In the genomic region with DNA sequence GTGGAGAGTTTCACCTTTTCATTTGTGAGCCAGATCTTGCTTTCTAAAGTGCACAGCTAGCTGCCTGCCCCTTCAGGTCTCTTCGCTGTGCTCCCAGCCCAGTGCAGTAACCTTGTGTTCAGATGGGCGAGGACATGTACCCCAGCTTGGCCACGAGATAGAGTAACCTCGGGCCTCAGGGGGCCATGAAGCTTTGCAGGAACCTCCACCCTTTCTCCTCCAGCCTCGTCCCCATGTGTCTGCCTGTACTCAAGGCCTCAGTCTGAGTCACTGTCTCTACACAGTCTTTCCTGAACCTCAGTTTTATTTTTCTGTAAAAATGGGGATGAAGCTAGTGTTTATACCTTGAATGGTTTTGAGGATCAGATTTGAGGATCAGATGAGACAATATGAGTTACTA, we compare ENCODE assay signal across 9 cellular contexts. TPM values are rescaled to one million over a fixed set of nuclear protein-coding genes. Genes with fewer than 3 reads are reported as not detected.
A peak's percentile ranks its signal among the peaks of the same experiment; 100 is the strongest.
DNase-seq lines count a peak whose midpoint lies in the region; ATAC-seq and TF ChIP-seq lines count a peak whose summit lies in the region.
"Had no signal": no experiment of that assay in that cellular context is flagged by ENCODE, and none has a peak within 500 bp of the region (broad histone marks: within the 10 kb centered on the region; RNA-seq: fewer than 3 reads in every experiment).

No MANE protein-coding gene starts in this region.

- no peaks in the 10 kb centered on the region for H3K27me3 ChIP-seq in left ventricle myocardium inferior (ENCODE audit: low read depth)
- H3K27me3 ChIP-seq in fibroblast of lung (ENCODE audit: control insufficient read depth, insufficient read depth, low read length), result no peaks in the 10 kb centered on the region
- no peaks in the 10 kb centered on the region for H3K27me3 ChIP-seq in trophoblast cell (ENCODE audit: insufficient read depth, low read length)

- no peaks in the 10 kb centered on the region for H3K9me3 Mint-ChIP-seq in CD14-positive monocyte

- no peak overlapping the region for H2BK120ac ChIP-seq in trophoblast cell (ENCODE audit: insufficient read depth, low read length, poor library complexity)

- H2AFZ ChIP-seq in fibroblast of lung (ENCODE audit: low read length), result no peak overlapping the region
- no peak overlapping the region for H2AFZ ChIP-seq in trophoblast cell (ENCODE audit: insufficient read depth, low read length, poor library complexity)

- ATAC-seq in left ventricle myocardium superior (no peak), HG02610 (IDR thresholded peaks at IDR 0.05; ENCODE audit: unreplicated experiment) (no peak)

- no peaks in the 10 kb centered on the region for H4K20me1 ChIP-seq in fibroblast of lung (ENCODE audit: control insufficient read depth, extremely low read depth, insufficient read depth, low read length)

- peak overlapping the region; percentile 44 for H3K18ac ChIP-seq in trophoblast cell (ENCODE audit: low read length)

- no peak overlapping the region for H2BK12ac ChIP-seq in trophoblast cell (ENCODE audit: low read length)

- H3K4me1 Mint-ChIP-seq in CD14-positive monocyte, result peaks cover 18% of the 10 kb centered on the region

- H4K8ac ChIP-seq in trophoblast cell (ENCODE audit: low read depth, low read length), result no peak overlapping the region

- peak overlapping the region; percentile 95 for H3K27ac ChIP-seq in left ventricle myocardium inferior (replicated peaks)
- peak overlapping the region; percentile 94 for H3K27ac ChIP-seq in fibroblast of lung (ENCODE audit: insufficient read depth, low read length)
- H3K27ac ChIP-seq in trophoblast cell (ENCODE audit: low read depth, low read length), result no peak overlapping the region

- H3K4ac ChIP-seq in trophoblast cell (ENCODE audit: low read depth, low read length), result no peak overlapping the region

- H3K4me1 ChIP-seq in left ventricle myocardium inferior (peaks cover 92% of the 10 kb centered on the region), fibroblast of lung (ENCODE audit: control insufficient read depth, extremely low read depth, insufficient read depth, low read length) (peaks cover 58% of the 10 kb centered on the region), trophoblast cell (ENCODE audit: control insufficient read depth in 1 of 2, insufficient read depth in 2 of 2, low read length in 2 of 2) (peaks cover 10 to 15% of the 10 kb centered on the region in 2 experiments)

- H3K9ac ChIP-seq in fibroblast of lung (ENCODE audit: insufficient read depth, low read length), result peak overlapping the region; percentile 33
- no peak overlapping the region for H3K9ac ChIP-seq in trophoblast cell (ENCODE audit: low read length)

- no peak overlapping the region for H3K23ac ChIP-seq in trophoblast cell (ENCODE audit: low read length)

- no peak overlapping the region for H3K4me3 Mint-ChIP-seq in CD14-positive monocyte

- H4K12ac ChIP-seq in trophoblast cell (ENCODE audit: low read depth, low read length), result no peak overlapping the region

- H3K9me3 ChIP-seq in left ventricle myocardium inferior (replicated peaks) (no peaks in the 10 kb centered on the region), fibroblast of lung (ENCODE audit: control insufficient read depth, insufficient read depth, low read depth, low read length) (no peaks in the 10 kb centered on the region), trophoblast cell (ENCODE audit: insufficient read depth, low read depth, low read length) (no peaks in the 10 kb centered on the region)

- WGBS in trophoblast cell (ENCODE audit: extremely low coverage, insufficient coverage, insufficient read length), result no CpG with 5 or more reads among the region's 5 CpGs

- H3K79me1 ChIP-seq in trophoblast cell (ENCODE audit: low read length), result peaks cover 3% of the 10 kb centered on the region

- DNase-seq in left ventricle myocardium inferior (no peak), left ventricle myocardium superior (no peak), fibroblast of lung (ENCODE audit: low read depth in 2 of 2) (peak in 1 of 2 donors; percentile 40), trophoblast cell (no peak), cerebellar nuclear complex (lab: John Stamatoyannopoulos, UW) (no peak), AG08396 (ENCODE audit: low spot score) (no peak), CD14-positive monocyte (ENCODE audit: low spot score) (no peak)
- DNase-seq: stimulated activated CD4-positive, alpha-beta T cell treated with anti-CD3 and anti-CD28 coated beads, Interleukin-4, amount 100 ng/mL, for 1 hour had no signal

- H3K79me2 ChIP-seq in fibroblast of lung (ENCODE audit: control insufficient read depth, insufficient read depth, low read length) (peaks cover 45% of the 10 kb centered on the region), trophoblast cell (ENCODE audit: control insufficient read depth, insufficient read depth, low read length, poor library complexity) (no peaks in the 10 kb centered on the region)

- H3K4me3 ChIP-seq in left ventricle myocardium inferior, result no peak overlapping the region
- no peak overlapping the region for H3K4me3 ChIP-seq in fibroblast of lung (replicated peaks in 1 of 4; ENCODE audit: control extremely low read depth in 1 of 4, insufficient read depth in 1 of 4, low read depth in 3 of 4, low read length in 4 of 4)
- no peak overlapping the region for H3K4me3 ChIP-seq in trophoblast cell (ENCODE audit: low read depth, low read length)

- peaks cover 10 to 19% of the 10 kb centered on the region in 2 donors for H3K36me3 Mint-ChIP-seq in CD14-positive monocyte

- H3K27ac Mint-ChIP-seq in CD14-positive monocyte, result peak overlapping the region in 2 of 7 donors; percentile 31 to 56

- H3K36me3 ChIP-seq in left ventricle myocardium inferior (no peaks in the 10 kb centered on the region), fibroblast of lung (ENCODE audit: control insufficient read depth, insufficient read depth, low read length) (no peaks in the 10 kb centered on the region), trophoblast cell (ENCODE audit: control insufficient read depth in 1 of 2, insufficient read depth in 2 of 2, low read length in 2 of 2) (peaks cover 0 to 2% of the 10 kb centered on the region in 2 experiments)

- H2BK5ac ChIP-seq in trophoblast cell (ENCODE audit: low read depth, low read length, poor library complexity), result no peak overlapping the region

- intact Hi-C loops in left ventricle myocardium inferior (cut with micrococcal nuclease), result no loop called here
- intact Hi-C loops in left ventricle myocardium superior (cut with micrococcal nuclease), result no loop called here
- intact Hi-C loops in CD14-positive monocyte (cut with micrococcal nuclease), result no loop called here

- no peak overlapping the region for H3K14ac ChIP-seq in trophoblast cell (ENCODE audit: low read length)

- no peak overlapping the region for H4K91ac ChIP-seq in trophoblast cell (ENCODE audit: low read depth, low read length)

- H2AK5ac ChIP-seq in trophoblast cell (ENCODE audit: low read length), result no peak overlapping the region

- peaks cover 9 to 20% (median 13%) of the 10 kb centered on the region in 3 donors for H3K27me3 Mint-ChIP-seq in CD14-positive monocyte (ENCODE audit: low read depth in 3 of 3)

- TF ChIP-seq CTCF in left ventricle myocardium inferior (IDR thresholded peaks at IDR 0.05; ENCODE audit: borderline replicate concordance) (no peak), fibroblast of lung (conservative IDR thresholded peaks at IDR 0.05 in 1 of 2, IDR thresholded peaks at IDR 0.05 in 1 of 2; ENCODE audit: low read depth in 1 of 2, low read length in 2 of 2) (no peak), CD14-positive monocyte (IDR thresholded peaks at IDR 0.05) (no peak)

- H3K4me2 ChIP-seq in fibroblast of lung (ENCODE audit: extremely low read depth, insufficient read depth, low read length) (no peak overlapping the region), trophoblast cell (ENCODE audit: low read length) (no peak overlapping the region)

RNA-seq across cellular contexts. Expression of a gene that starts 37.9 kb away (rescaled TPM):
- total RNA-seq in left ventricle myocardium inferior, result 79.4 TPM
- 81.4 TPM for total RNA-seq in left ventricle myocardium superior
- 70.9 and 113 TPM in 2 replicates for total RNA-seq in fibroblast of lung
- 168 and 171 TPM in 2 replicates for polyA plus RNA-seq in fibroblast of lung
- polyA plus RNA-seq in fibroblast of lung (2012), result 173 and 195 TPM in 2 replicates
- 269 and 362 TPM in 2 replicates for polyA minus RNA-seq in fibroblast of lung (ENCODE audit: low replicate concordance)
- 53.9 and 54.4 TPM in 2 replicates for polyA plus RNA-seq in trophoblast cell (2013)
- 10 to 100 TPM; 28.3 to 34.1 TPM for polyA plus RNA-seq in CD14-positive monocyte
